In genomic region chr16:2031081-2031577, GRCh38 we compare ENCODE assay signal across 1 cellular context.
A peak's percentile ranks its signal among the peaks of the same experiment; 100 is the strongest.
TF ChIP-seq lines count a peak whose summit lies in the region.

No MANE protein-coding gene starts in this region.

TF ChIP-seq in HepG2, 621 proteins besides CTCF, POLR2A, EP300 and RAD21:
- TF ChIP-seq ZC3H13 (CRISPR knock-in tag; IDR thresholded peaks at IDR 0.05) (no peak), AGO2 (optimal IDR thresholded peaks at IDR 0.05; ENCODE audit: low read depth, low read length) (peak; percentile 32)
TF ChIP-seq in HepG2: peak in this region for 1.
